Comparison of ENCODE assay signal across 8 cellular contexts in genomic region chr1:183193963-183194362, GRCh38. TPM values are rescaled to one million over a fixed set of nuclear protein-coding genes. Genes with fewer than 3 reads are reported as not detected.
DNase-seq lines count a peak whose midpoint lies in the region; ATAC-seq, FAIRE-seq and TF ChIP-seq lines count a peak whose summit lies in the region.
"Not testable (repeated sequence)": the region's sequence is repeated elsewhere in the genome, so short reads cannot be mapped to it uniquely, and the experiment has no call there.
"Had no signal": no experiment of that assay in that cellular context is flagged by ENCODE, and none has a peak within 500 bp of the region (broad histone marks: within the 10 kb centered on the region; RNA-seq: fewer than 3 reads in every experiment).

No MANE protein-coding gene starts in this region.

- H3K27me3 ChIP-seq in GM23338 (ENCODE audit: insufficient read depth); H1 (replicated peaks in 1 of 4; ENCODE audit: control insufficient read depth in 3 of 4, extremely low read depth in 1 of 4, insufficient read depth in 3 of 4, low read length in 3 of 4); keratinocyte (ENCODE audit: control insufficient read depth, extremely low read depth, insufficient read depth, low read length); smooth muscle cell (ENCODE audit: low read depth): not testable (repeated sequence)
- peaks cover 5 to 13% of the 10 kb centered on the region in 2 experiments; a peak in 3 of 5 replicates for H3K27me3 ChIP-seq in K562 (ENCODE audit: control insufficient read depth in 2 of 2, insufficient read depth in 2 of 2, low read length in 2 of 2)

- H4K20me1 ChIP-seq in GM23338 (replicated peaks; ENCODE audit: insufficient read depth); K562 (replicated peaks; ENCODE audit: control insufficient read depth, insufficient read depth, low read length); H1 (replicated peaks in 1 of 2; ENCODE audit: control insufficient read depth in 1 of 2, insufficient read depth in 2 of 2, low read length in 2 of 2); smooth muscle cell (ENCODE audit: low read depth): not testable (repeated sequence)
- peaks cover 33% of the 10 kb centered on the region for H4K20me1 ChIP-seq in keratinocyte (ENCODE audit: control insufficient read depth, extremely low read depth, insufficient read depth, low read length)

- H3K18ac ChIP-seq in H1 (ENCODE audit: extremely low read depth, low read length) = peak overlapping the region; percentile 56; the same call in 1 of the 2 replicates

- H3K4ac ChIP-seq in H1 (replicated peaks; ENCODE audit: insufficient read length, low read depth, low read length) = not testable (repeated sequence)

- not testable (repeated sequence) for H4K5ac ChIP-seq in H1 (ENCODE audit: insufficient read length, low read depth, low read length)

- not testable (repeated sequence) for H4K8ac ChIP-seq in H1 (ENCODE audit: extremely low read depth, insufficient read depth, low read length)

- not testable (repeated sequence) for BruUV-seq in K562 (replicated peaks; lab: Mats Ljungman, UMichigan)

- H3K4me3 ChIP-seq in GM23338; K562; H1 (ENCODE audit: extremely low read depth in 1 of 4, insufficient read depth in 2 of 4, low read depth in 3 of 4, low read length in 4 of 4); keratinocyte (ENCODE audit: control insufficient read depth in 2 of 3, extremely low read depth in 1 of 3, insufficient read depth in 2 of 3, low read depth in 1 of 3, low read length in 3 of 3); smooth muscle cell: not testable (repeated sequence)

- H3K9me3 Mint-ChIP-seq in GM23338 = not testable (repeated sequence)

- H3K36me3 Mint-ChIP-seq in GM23338 (ENCODE audit: low read depth) = not testable (repeated sequence)

- H3K27ac Mint-ChIP-seq in GM23338 = not testable (repeated sequence)

- H2BK5ac ChIP-seq in H1 (ENCODE audit: low read depth, low read length) = 0 out of 2 replicates have a peak overlapping the region, but pooled peaks have one; percentile 54

- H3K36me3 ChIP-seq in GM23338 (ENCODE audit: insufficient read depth); KOPT-K1 (ENCODE audit: insufficient read depth, low read length); K562 (ENCODE audit: control insufficient read depth, insufficient read depth, low read length); H1 (ENCODE audit: control insufficient read depth in 2 of 4, insufficient read depth in 4 of 4, low read length in 3 of 4); smooth muscle cell (ENCODE audit: low read depth): not testable (repeated sequence)
- peaks cover 14 to 43% of the 10 kb centered on the region in 2 experiments for H3K36me3 ChIP-seq in keratinocyte (ENCODE audit: control insufficient read depth in 2 of 2, extremely low read depth in 1 of 2, insufficient read depth in 2 of 2, low read length in 2 of 2)

- H3K9ac ChIP-seq in K562 (ENCODE audit: insufficient read depth in 1 of 2, low read depth in 2 of 2, low read length in 2 of 2); H1 (replicated peaks in 1 of 4; ENCODE audit: extremely low read depth in 1 of 4, low read depth in 3 of 4, low read length in 3 of 4); keratinocyte (ENCODE audit: control insufficient read depth, extremely low read depth, insufficient read depth, low read length): not testable (repeated sequence)
- H3K9ac ChIP-seq in smooth muscle cell (ENCODE audit: low read depth) = peak overlapping the region; percentile 87

- intact Hi-C loops in K562 (cut with micrococcal nuclease) = not testable (repeated sequence)

- in situ Hi-C loops in K562 (cut with MboI) = not testable (repeated sequence)

- dilution Hi-C loops in keratinocyte (cut with MboI; ENCODE audit: extremely low pct_ligation_motif_present, low sequenced_read_pairs) = not testable (repeated sequence)

- H2AK5ac ChIP-seq in H1 (ENCODE audit: low read depth, low read length) = not testable (repeated sequence)

- H2BK15ac ChIP-seq in H1 (ENCODE audit: low read length) = not testable (repeated sequence)

- H3K23ac ChIP-seq in H1 (ENCODE audit: insufficient read length) = not testable (repeated sequence)

- H3K27me3 Mint-ChIP-seq in GM23338 (ENCODE audit: insufficient read depth, low read depth, poor library complexity) = not testable (repeated sequence)

- not testable (repeated sequence) for TF ChIP-seq CTCF in GM23338 (conservative IDR thresholded peaks at IDR 0.05; ENCODE audit: low read depth in 2 of 2); RWPE1 (conservative IDR thresholded peaks at IDR 0.05; ENCODE audit: low read depth); K562 (IDR thresholded peaks at IDR 0.05 in 2 of 3, conservative IDR thresholded peaks at IDR 0.05 in 1 of 3; ENCODE audit: insufficient read depth in 2 of 3, low read depth in 1 of 3, low read length in 3 of 3); H1 (IDR thresholded peaks at IDR 0.05; ENCODE audit: control extremely low read depth in 1 of 3, insufficient read depth in 1 of 3, low read depth in 1 of 3, low read length in 3 of 3); keratinocyte (optimal IDR thresholded peaks at IDR 0.05 in 1 of 3, IDR thresholded peaks at IDR 0.05 in 1 of 3, conservative IDR thresholded peaks at IDR 0.05 in 1 of 3; ENCODE audit: extremely low read depth in 1 of 3, insufficient read depth in 2 of 3, low read length in 3 of 3); smooth muscle cell (IDR thresholded peaks at IDR 0.05; ENCODE audit: borderline replicate concordance, insufficient read depth, poor library complexity, severe bottlenecking)

- H4K91ac ChIP-seq in H1 (replicated peaks; ENCODE audit: insufficient read length, low read length) = not testable (repeated sequence)

- H3K4me3 Mint-ChIP-seq in GM23338 = not testable (repeated sequence)

- TF ChIP-seq EP300 in K562 (IDR thresholded peaks at IDR 0.05; ENCODE audit: low read length); H1 (IDR thresholded peaks at IDR 0.05; ENCODE audit: borderline replicate concordance in 1 of 2, low read depth in 2 of 2, low read length in 2 of 2): not testable (repeated sequence)

- H3K4me2 ChIP-seq in GM23338 (peak overlapping the region; percentile 24; the same call in 1 of the 2 replicates), smooth muscle cell (peak overlapping the region; percentile 54)
- H3K4me2 ChIP-seq in K562 (ENCODE audit: insufficient read depth, low read length); H1 (ENCODE audit: insufficient read depth in 1 of 2, low read depth in 2 of 2, low read length in 2 of 2); keratinocyte (ENCODE audit: control insufficient read depth, extremely low read depth, insufficient read depth, low read depth, low read length): not testable (repeated sequence)

- CTCF ChIA-PET in RWPE1 (lab: Yijun Ruan, JAX); K562 (lab: Yijun Ruan, JAX; ENCODE audit: low intra/inter-chr PET ratio); H1 (lab: Charles Lee; ENCODE audit: partially characterized antibody): not testable (repeated sequence)

- not testable (repeated sequence) for H2BK20ac ChIP-seq in H1 (ENCODE audit: low read length)

- not testable (repeated sequence) for H2AFZ ChIP-seq in GM23338; K562 (ENCODE audit: low read depth, low read length); H1 (ENCODE audit: low read length); keratinocyte (ENCODE audit: control insufficient read depth, low read length); smooth muscle cell (ENCODE audit: low read depth)

- H3K79me1 ChIP-seq in H1 (ENCODE audit: low read depth, low read length) = not testable (repeated sequence)

- not testable (repeated sequence) for H3K14ac ChIP-seq in H1 (ENCODE audit: insufficient read length)

- not testable (repeated sequence) for H3K9me2 ChIP-seq in GM23338 (ENCODE audit: insufficient read depth)

- not testable (repeated sequence) for H2BK12ac ChIP-seq in H1 (ENCODE audit: low read depth, low read length)

- not testable (repeated sequence) for ATAC-seq in GM23338, K562

- peak overlapping the region; percentile 13; the same call in 1 of the 2 replicates for H3K27ac ChIP-seq in GM23338 (ENCODE audit: low read depth)
- peak overlapping the region; percentile 62 for H3K27ac ChIP-seq in KOPT-K1 (ENCODE audit: low read depth, low read length, poor library complexity, severe bottlenecking)
- peak overlapping the region; percentile 58 for H3K27ac ChIP-seq in RWPE1
- H3K27ac ChIP-seq in K562 (ENCODE audit: extremely low read depth, low read depth, low read length); H1 (ENCODE audit: low read depth, low read length): not testable (repeated sequence)
- peak overlapping the region; percentile 75 for H3K27ac ChIP-seq in keratinocyte (ENCODE audit: control insufficient read depth, insufficient read depth, low read length)
- peak overlapping the region; percentile 98 for H3K27ac ChIP-seq in smooth muscle cell (ENCODE audit: low read depth)

- H3K9me1 ChIP-seq in K562 (ENCODE audit: control insufficient read depth, insufficient read depth, low read length); keratinocyte (ENCODE audit: control insufficient read depth, extremely low read depth, insufficient read depth, low read length): not testable (repeated sequence)

- not testable (repeated sequence) for H3K56ac ChIP-seq in H1 (replicated peaks; ENCODE audit: insufficient read length, low read depth, low read length)

- POLR2A ChIA-PET in RWPE1 (lab: Yijun Ruan, JAX; ENCODE audit: low non-redundant PET); H1 (lab: Charles Lee; ENCODE audit: partially characterized antibody): not testable (repeated sequence)
- POLR2A ChIA-PET in K562 (lab: Yijun Ruan, JAX) = interaction anchor here (0.6 kb wide), 1 partner anchor 34 kb away, joined by 4 read pairs; no protein-coding TSS in a partner anchor

- WGBS in K562 (ENCODE audit: insufficient coverage, low coverage, missing lambda C conversion rate) = 0% methylated on average over 4 of the region's 4 CpGs
- 78% methylated on average over 4 of the region's 4 CpGs; no CpG with 5 or more reads in 1 of the 2 experiments for WGBS in H1 (ENCODE audit: extremely low coverage in 1 of 2, insufficient coverage in 1 of 2, insufficient read length in 1 of 2, insufficient replicate concordance in 2 of 2, low coverage in 1 of 2, low lambda C conversion rate in 2 of 2, missing lambda C conversion rate in 1 of 2), 2 experiments
- 87% methylated on average over 4 of the region's 4 CpGs for WGBS in smooth muscle cell (ENCODE audit: low lambda C conversion rate)

- H3F3A ChIP-seq in GM23338 (replicated peaks; ENCODE audit: low read depth); smooth muscle cell (ENCODE audit: low read depth): not testable (repeated sequence)

- H3K9me3 ChIP-seq in KOPT-K1 (ENCODE audit: insufficient read depth, low read length, poor library complexity, severe bottlenecking); K562 (replicated peaks; ENCODE audit: control insufficient read depth, insufficient read depth, low read depth, low read length); H1 (ENCODE audit: insufficient read depth in 2 of 2, low read depth in 1 of 2, low read length in 1 of 2); keratinocyte (ENCODE audit: control insufficient read depth, low read depth, low read length); smooth muscle cell (replicated peaks; ENCODE audit: low read depth): not testable (repeated sequence)

- not testable (repeated sequence) for TF ChIP-seq RAD21 in K562 (CRISPR knock-in tag; conservative IDR thresholded peaks at IDR 0.05 in 1 of 2, IDR thresholded peaks at IDR 0.05 in 1 of 2); H1 (IDR thresholded peaks at IDR 0.05 in 1 of 2, conservative IDR thresholded peaks at IDR 0.05 in 1 of 2; ENCODE audit: low read depth in 2 of 2, low read length in 2 of 2)

- not testable (repeated sequence) for DNase-seq in GM23338 (ENCODE audit: low spot score); RWPE1 (ENCODE audit: low spot score); K562 (ENCODE audit: extremely low read depth in 1 of 4, low spot score in 3 of 4); H1 (ENCODE audit: low read depth in 1 of 2, low spot score in 2 of 2); smooth muscle cell (lab: John Stamatoyannopoulos, UW; ENCODE audit: unreplicated experiment)
- peak; percentile 2 for DNase-seq in keratinocyte (ENCODE audit: low read depth, low spot score)

- not testable (repeated sequence) for H2BK120ac ChIP-seq in H1 (replicated peaks; ENCODE audit: low read depth, low read length)

- not testable (repeated sequence) for TF ChIP-seq POLR2A in K562 (conservative IDR thresholded peaks at IDR 0.05); H1 (IDR thresholded peaks at IDR 0.05; ENCODE audit: control extremely low read depth in 1 of 2, low read depth in 2 of 2, low read length in 2 of 2)

- FAIRE-seq in K562 (lab: Jason Lieb, UNC); H1 (lab: Jason Lieb, UNC); keratinocyte (lab: Jason Lieb, UNC): not testable (repeated sequence)

- H3K4me1 ChIP-seq in GM23338 (ENCODE audit: insufficient read depth) = peaks cover 33% of the 10 kb centered on the region
- not testable (repeated sequence) for H3K4me1 ChIP-seq in K562 (replicated peaks in 1 of 2; ENCODE audit: control insufficient read depth in 2 of 2, insufficient read depth in 2 of 2, low read length in 2 of 2)
- peaks cover 5 to 11% (median 8%) of the 10 kb centered on the region in 4 experiments; a peak in 6 of 7 replicates for H3K4me1 ChIP-seq in H1 (replicated peaks in 1 of 4; ENCODE audit: control insufficient read depth in 3 of 4, insufficient read depth in 4 of 4, low read length in 3 of 4)
- peaks cover 91% of the 10 kb centered on the region for H3K4me1 ChIP-seq in keratinocyte (ENCODE audit: control insufficient read depth, extremely low read depth, insufficient read depth, low read length)
- H3K4me1 ChIP-seq in smooth muscle cell (ENCODE audit: low read depth) = peaks cover 10% of the 10 kb centered on the region

- H3K79me2 ChIP-seq in GM23338 (replicated peaks; ENCODE audit: insufficient read depth); K562 (ENCODE audit: control insufficient read depth, insufficient read depth, low read length); H1 (ENCODE audit: control insufficient read depth in 1 of 2, insufficient read depth in 2 of 2, low read length in 2 of 2); smooth muscle cell (ENCODE audit: low read depth): not testable (repeated sequence)
- peaks cover 96% of the 10 kb centered on the region for H3K79me2 ChIP-seq in keratinocyte (ENCODE audit: control insufficient read depth, insufficient read depth, low read length)

- not testable (repeated sequence) for H3K23me2 ChIP-seq in H1 (ENCODE audit: low read depth, low read length)

- H3K4me1 Mint-ChIP-seq in GM23338 = peaks cover 35% of the 10 kb centered on the region

RNA-seq across cellular contexts. Expression of gene LAMC2, which starts 7.9 kb away (rescaled TPM):
- total RNA-seq in GM23338 (2014; rRNA removed; shearing (Covaris generic)) = 19.0 and 19.5 TPM in 2 replicates
- 3.4 and 4.3 TPM in 2 replicates for polyA plus RNA-seq in GM23338 (2016; fragmentation: Nextera tagmentation; extraction: Ambion mirVana)
- 0.12 TPM in 1 of 2 replicates, not detected in the other for total RNA-seq in K562 (2011; cell fraction: chromatin; rRNA removed; ENCODE audit: low replicate concordance)
- 0.13 TPM in 1 of 2 replicates, not detected in the other for total RNA-seq in K562 (2011; cell fraction: nucleolus; rRNA removed)
- not detected in 2 replicates for total RNA-seq in K562 (2011; cell fraction: nucleoplasm; rRNA removed)
- not detected in 2 replicates for total RNA-seq in K562 (2014; rRNA removed)
- not detected in 2 replicates for total RNA-seq in K562 (2014; rRNA removed; fragmentation: Illumina TruSeq; extraction: Trizol)
- not detected in 2 replicates for total RNA-seq in K562 (2015; rRNA removed; fragmentation: Illumina TruSeq; extraction: Trizol)
- 0.02 and 0.04 TPM in 2 replicates for total RNA-seq in K562 (2021)
- polyA plus RNA-seq in K562 (2011; rRNA removed) = 0.03 TPM in 1 of 2 replicates, not detected in the other
- not detected in 2 replicates for polyA plus RNA-seq in K562 (2011; cell fraction: cytosol; rRNA removed)
- polyA plus RNA-seq in K562 (2011; cell fraction: nucleus; rRNA removed) = not detected in 2 replicates
- polyA plus RNA-seq in K562 (2012) = not detected in 2 replicates
- polyA plus RNA-seq in K562 (2014; fragmentation: Illumina TruSeq; extraction: Trizol) = not detected in 2 replicates
- not detected for polyA plus RNA-seq in K562 (2014; fragmentation: Nextera tagmentation; extraction: Ambion mirVana)
- polyA plus RNA-seq in K562 (2014; rRNA removed) = not detected in 2 replicates
- not detected in 2 replicates for polyA minus RNA-seq in K562 (2011; rRNA and poly(A)+ RNA removed)
- polyA minus RNA-seq in K562 (2011; cell fraction: cytosol; rRNA and poly(A)+ RNA removed) = 0.36 TPM in 1 of 2 replicates, not detected in the other
- polyA minus RNA-seq in K562 (2011; cell fraction: nucleus; rRNA and poly(A)+ RNA removed) = not detected in 2 replicates
- total RNA-seq in H1 (2021; fragmentation: NEBNext Ultra II Directional; extraction: Animal tissue kit (Norgen Biotek cat#: 25700)) = 12.9 and 13.0 TPM in 2 replicates
- polyA plus RNA-seq in H1 (2011; rRNA removed) = 4.6 and 5.2 TPM in 2 replicates
- polyA plus RNA-seq in H1 (2011; cell fraction: cytosol; rRNA removed) = 6.2 TPM
- 9.3 TPM for polyA plus RNA-seq in H1 (2011; cell fraction: nucleus; rRNA removed)
- polyA plus RNA-seq in H1 (2012, experiment 1 of 2) = 7.5 to 8.7 TPM (median 8.5 TPM) in 4 replicates
- 1.5 TPM for polyA plus RNA-seq in H1 (2012, experiment 2 of 2)
- polyA plus RNA-seq in H1 (2013, experiment 1 of 2) = 14.3 TPM
- 13.5 TPM for polyA plus RNA-seq in H1 (2013, experiment 2 of 2)
- polyA minus RNA-seq in H1 (2011; rRNA and poly(A)+ RNA removed) = 11.9 and 16.9 TPM in 2 replicates
- polyA minus RNA-seq in H1 (2011; cell fraction: cytosol; rRNA and poly(A)+ RNA removed) = 5.7 TPM
- 7.2 TPM for polyA minus RNA-seq in H1 (2011; cell fraction: nucleus; rRNA and poly(A)+ RNA removed)
- polyA plus RNA-seq in keratinocyte = 1,627 to 2,571 TPM (median 2,208 TPM) in 3 replicates
- polyA plus RNA-seq in keratinocyte (2011; ENCODE audit: low read depth) = 350 TPM
- 688 and 783 TPM in 2 replicates for polyA plus RNA-seq in keratinocyte (2011; cell fraction: cytosol; rRNA removed)
- 3,724 and 4,110 TPM in 2 replicates for polyA plus RNA-seq in keratinocyte (2011; cell fraction: nucleus; rRNA removed)
- 312 and 2,583 TPM in 2 replicates for polyA plus RNA-seq in keratinocyte (2012; ENCODE audit: low replicate concordance)
- polyA minus RNA-seq in keratinocyte = 2,532 to 3,187 TPM (median 2,714 TPM) in 3 replicates
- 1,597 TPM for polyA minus RNA-seq in keratinocyte (2011; cell fraction: cytosol; rRNA and poly(A)+ RNA removed)
- 4,972 and 7,290 TPM in 2 replicates for polyA minus RNA-seq in keratinocyte (2011; cell fraction: nucleus; rRNA and poly(A)+ RNA removed)
- 120 TPM in 2 replicates for total RNA-seq in smooth muscle cell
- polyA plus RNA-seq in smooth muscle cell = 35.1 and 117 TPM in 2 replicates
- total RNA-seq: CD4-positive, alpha-beta memory T cell had no signal
- polyA plus RNA-seq: CD4-positive, alpha-beta memory T cell had no signal
